Comparison of ENCODE assay signal across 11 cellular contexts in genomic region chr9:113380869-113381378, GRCh38. TPM values are rescaled to one million over a fixed set of nuclear protein-coding genes. Genes with fewer than 3 reads are reported as not detected.
DNase-seq lines count a peak whose midpoint lies in the region; ATAC-seq, FAIRE-seq and TF ChIP-seq lines count a peak whose summit lies in the region.
"Had no signal": no experiment of that assay in that cellular context is flagged by ENCODE, and none has a peak within 500 bp of the region (broad histone marks: within the 10 kb centered on the region; RNA-seq: fewer than 3 reads in every experiment).

No MANE protein-coding gene starts in this region.

- H3K27ac Mint-ChIP-seq in CD4-positive, alpha-beta memory T cell, result peak overlapping the region in 5 of 7 donors; percentile 9 to 63 (median 53)

- H3K9me3 ChIP-seq in CD4-positive, alpha-beta memory T cell (ENCODE audit: control insufficient read depth in 1 of 2, low read length in 2 of 2), result no peaks in the 10 kb centered on the region

- POLR2A ChIA-PET in CD4-positive, alpha-beta memory T cell (lab: Charles Lee; ENCODE audit: partially characterized antibody), result no interaction called here

- DNase-seq in CD4-positive, alpha-beta memory T cell, result no peak
- DNase-seq in GM19238 (ENCODE audit: insufficient read length, low spot score) (peak; percentile 49), bronchial epithelial cell (ENCODE audit: low read depth) (peak; percentile 36), CD1c-positive myeloid dendritic cell (ENCODE audit: extremely low spot score) (no peak), urothelium cell line (ENCODE audit: low spot score) (no peak), NCI-H1436 treated with DMSO at 0.1 percent for 48 hours (lab: John Stamatoyannopoulos, UW) (no peak), iPS-NIHi11 (ENCODE audit: low spot score) (no peak)
- DNase-seq: activated CD4-positive, alpha-beta T cell treated with anti-CD3 and anti-CD28 coated beads for 4 hours; hippocampal formation; NCI-H526 treated with DMSO at 0.1 percent for 48 hours had no signal

- intact Hi-C loops in CD4-positive, alpha-beta memory T cell (cut with micrococcal nuclease), result no loop called here

- H3K27me3 Mint-ChIP-seq in CD4-positive, alpha-beta memory T cell, result no peaks in the 10 kb centered on the region

- TF ChIP-seq CTCF in bronchial epithelial cell (IDR thresholded peaks at IDR 0.05; ENCODE audit: insufficient read depth, low read length, severe bottlenecking), result no peak

- H3K9me3 Mint-ChIP-seq in CD4-positive, alpha-beta memory T cell, result no peaks in the 10 kb centered on the region

- ATAC-seq in HG03175 (IDR thresholded peaks at IDR 0.05; ENCODE audit: unreplicated experiment), result peak; percentile 61

- CTCF ChIA-PET in CD4-positive, alpha-beta memory T cell (lab: Charles Lee; ENCODE audit: partially characterized antibody), result no interaction called here

- no peaks in the 10 kb centered on the region for H3K27me3 ChIP-seq in CD4-positive, alpha-beta memory T cell (ENCODE audit: insufficient read depth, low read length)
- H3K27me3 ChIP-seq in bronchial epithelial cell (ENCODE audit: control insufficient read depth, insufficient read depth, low read length), result no peaks in the 10 kb centered on the region

- FAIRE-seq in bronchial epithelial cell (lab: Jason Lieb, UNC) (no peak), urothelium cell line (lab: Jason Lieb, UNC) (no peak)

- peaks cover 4% of the 10 kb centered on the region for H3K4me1 ChIP-seq in CD4-positive, alpha-beta memory T cell (ENCODE audit: insufficient read depth, low read length)

- H3K27ac ChIP-seq in CD4-positive, alpha-beta memory T cell (ENCODE audit: low read depth, low read length), result no peak overlapping the region

- peaks cover 4 to 11% (median 7%) of the 10 kb centered on the region in 4 donors for H3K4me1 Mint-ChIP-seq in CD4-positive, alpha-beta memory T cell

- no peak overlapping the region for H3K4me3 Mint-ChIP-seq in CD4-positive, alpha-beta memory T cell

- no peak overlapping the region for H3K4me3 ChIP-seq in CD4-positive, alpha-beta memory T cell (ENCODE audit: low read length in 2 of 2)
- no peak overlapping the region for H3K4me3 ChIP-seq in bronchial epithelial cell (ENCODE audit: low read depth, low read length)

- H3K36me3 Mint-ChIP-seq in CD4-positive, alpha-beta memory T cell, result no peaks in the 10 kb centered on the region

- H3K36me3 ChIP-seq in CD4-positive, alpha-beta memory T cell (ENCODE audit: insufficient read depth, low read length), result no peaks in the 10 kb centered on the region
- no peaks in the 10 kb centered on the region for H3K36me3 ChIP-seq in bronchial epithelial cell (ENCODE audit: control insufficient read depth, insufficient read depth, low read length)

RNA-seq across cellular contexts. Expression of gene HDHD3, which starts 4.1 kb away (rescaled TPM):
- 10 to 100 TPM; 29.9 to 32.8 TPM for total RNA-seq in CD4-positive, alpha-beta memory T cell
- 10 to 100 TPM; 40.8 to 52.3 TPM for polyA plus RNA-seq in CD4-positive, alpha-beta memory T cell
- total RNA-seq in bronchial epithelial cell, result 14.5 and 18.2 TPM in 2 replicates

RNA-seq across cellular contexts. Expression of gene ALAD, which starts 20.2 kb away (rescaled TPM):
- total RNA-seq in CD4-positive, alpha-beta memory T cell, result 10 to 100 TPM; 39.9 TPM
- polyA plus RNA-seq in CD4-positive, alpha-beta memory T cell, result 10 to 100 TPM; 16.4 to 23.8 TPM
- 3.2 and 3.7 TPM in 2 replicates for total RNA-seq in bronchial epithelial cell

RNA-seq across cellular contexts. Expression of gene POLE3, which starts 29.6 kb away (rescaled TPM):
- 10 to 100 TPM; 46.9 TPM for total RNA-seq in CD4-positive, alpha-beta memory T cell
- 100 to 1,000 TPM; 103 to 179 TPM for polyA plus RNA-seq in CD4-positive, alpha-beta memory T cell
- 41.0 and 46.6 TPM in 2 replicates for total RNA-seq in bronchial epithelial cell

RNA-seq across cellular contexts. Expression of gene C9orf43, which starts 29.6 kb away (rescaled TPM):
- total RNA-seq in CD4-positive, alpha-beta memory T cell, result under 1 TPM; 0.86 to 0.87 TPM
- polyA plus RNA-seq in CD4-positive, alpha-beta memory T cell, result under 1 TPM; 0.41 to 0.45 TPM
- 0.13 and 0.53 TPM in 2 replicates for total RNA-seq in bronchial epithelial cell

RNA-seq across cellular contexts. Expression of gene BSPRY, which starts 31.6 kb away (rescaled TPM):
- not detected for total RNA-seq in CD4-positive, alpha-beta memory T cell
- polyA plus RNA-seq in CD4-positive, alpha-beta memory T cell, result under 1 TPM; 0.24 to 0.93 TPM
- total RNA-seq in bronchial epithelial cell, result 1.8 and 20.4 TPM in 2 replicates

Comparison
In these comparisons a context has a peak if more than half of its experiments do, and no peak if none do; other contexts are left out.
1. DNase-seq: peak in GM19238 (single experiment) and bronchial epithelial cell (single experiment); none in CD4-positive, alpha-beta memory T cell (0 of 5), CD1c-positive myeloid dendritic cell (single experiment), urothelium cell line (single experiment), NCI-H1436 treated with DMSO at 0.1 percent for 48 hours (single experiment) and iPS-NIHi11 (single experiment).